11 cellular contexts compared by ENCODE assay signal in the genomic region with DNA sequence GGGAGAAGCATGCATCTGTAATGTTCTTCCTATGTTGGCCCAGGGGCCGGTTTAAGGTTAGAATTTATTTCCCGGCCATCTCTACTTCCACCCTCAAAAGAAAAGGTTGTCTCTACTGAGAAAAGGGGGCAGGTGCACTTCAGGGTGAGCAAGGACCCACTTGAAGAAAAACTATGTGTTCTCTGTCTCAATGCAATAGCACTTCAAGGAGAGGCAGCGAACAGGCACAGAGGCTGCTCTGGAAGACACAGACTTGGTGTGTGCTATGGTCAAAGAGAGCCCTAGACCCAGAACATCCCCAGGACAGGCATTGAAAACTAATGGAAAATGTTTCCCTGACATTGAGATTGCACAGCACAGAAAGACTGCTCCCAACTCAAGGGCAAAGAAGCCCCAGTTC. TPM values are rescaled to one million over a fixed set of nuclear protein-coding genes. Genes with fewer than 3 reads are reported as not detected.
"Had no signal": no experiment of that assay in that cellular context is flagged by ENCODE, and none has a peak within 500 bp of the region (broad histone marks: within the 10 kb centered on the region; RNA-seq: fewer than 3 reads in every experiment).

No MANE protein-coding gene starts in this region.

- H3K9me3 ChIP-seq: HAP-1 had no signal

- H3K4me3 ChIP-seq: GM23248, HAP-1 had no signal

- H3K36me3 ChIP-seq: HAP-1 had no signal

- ATAC-seq: HCT116, HepG2 had no signal

- DNase-seq: GM23248, GOT3, H7, HFFc6, KBM-7 had no signal

- FAIRE-seq: HepG2 had no signal

- H3K4me1 ChIP-seq: HAP-1 had no signal

- H3K27ac ChIP-seq: GM23248, HL-60 had no signal

RNA-seq across cellular contexts. Expression of gene MINDY4B, which starts 7.6 kb away (rescaled TPM):
- total RNA-seq: GM23248, H4, H7, HepG2, HFFc6, HT1080 had no signal
